Comparison of ENCODE assay signal across 13 cellular contexts in genomic region chr3:156615592-156616173, GRCh38. TPM values are rescaled to one million over a fixed set of nuclear protein-coding genes. Genes with fewer than 3 reads are reported as not detected.
A peak's percentile ranks its signal among the peaks of the same experiment; 100 is the strongest.
DNase-seq lines count a peak whose midpoint lies in the region; ATAC-seq, FAIRE-seq and TF ChIP-seq lines count a peak whose summit lies in the region.
"Had no signal": no experiment of that assay in that cellular context is flagged by ENCODE, and none has a peak within 500 bp of the region (broad histone marks: within the 10 kb centered on the region; RNA-seq: fewer than 3 reads in every experiment).

No MANE protein-coding gene starts in this region.

- no peak overlapping the region for H3K23ac ChIP-seq in neuronal stem cell (ENCODE audit: low read depth, low read length, poor library complexity)

- no peaks in the 10 kb centered on the region for H4K20me1 ChIP-seq in PC-3 (ENCODE audit: low read length)

- H3K4me3 ChIP-seq in PC-3 (ENCODE audit: low read length) (no peak overlapping the region), epithelial cell of esophagus (ENCODE audit: low read length) (no peak overlapping the region), neuronal stem cell (ENCODE audit: low read length in 2 of 2) (no peak overlapping the region), lower leg skin (ENCODE audit: low read depth, poor library complexity, severe bottlenecking) (no peak overlapping the region)

- H3K27ac ChIP-seq in PC-3 (ENCODE audit: low read length) (no peak overlapping the region), neuronal stem cell (replicated peaks; ENCODE audit: low read length) (no peak overlapping the region)

- H4K91ac ChIP-seq in neuronal stem cell (ENCODE audit: low read depth, low read length, poor library complexity) = no peak overlapping the region

- no peak overlapping the region for H3K14ac ChIP-seq in neuronal stem cell (ENCODE audit: low read length)

- CTCF ChIA-PET in PC-3 (lab: Charles Lee) = no interaction called here

- peak; percentile 59 for DNase-seq in GM03348 (ENCODE audit: low spot score)
- DNase-seq in PC-3 = peak; percentile 45
- peak; percentile 51 for DNase-seq in epithelial cell of esophagus (ENCODE audit: low read depth)
- DNase-seq in neuronal stem cell (ENCODE audit: low spot score) = no peak
- no peak for DNase-seq in lower leg skin (ENCODE audit: low spot score in 2 of 2)
- no peak for DNase-seq in stimulated activated CD8-positive, alpha-beta memory T cell treated with anti-CD3 and anti-CD28 coated beads, Interleukin-4, amount 100 ng/mL, for 48 hours
- DNase-seq in GM12892 (ENCODE audit: insufficient read length) = no peak
- no peak for DNase-seq in mucosa of gallbladder (ENCODE audit: low spot score)
- DNase-seq: activated B cell treated with CpG ODN at 0.5 μM for 24 hours; NCI-H345; stimulated activated CD4-positive, alpha-beta T cell treated with anti-CD3 and anti-CD28 coated beads, Interleukin-2, amount 100 ng/mL, for 24 hours had no signal

- H3K27me3 ChIP-seq in PC-3 (ENCODE audit: low read length) (no peaks in the 10 kb centered on the region), neuronal stem cell (ENCODE audit: control insufficient read depth in 3 of 3, insufficient read depth in 3 of 3, low read depth in 1 of 3, low read length in 3 of 3) (no peaks in the 10 kb centered on the region)

- ATAC-seq in PC-3 = peak; percentile 24; the same call in 1 of the 2 replicates
- ATAC-seq: left lobe of liver had no signal

- H3K79me1 ChIP-seq in neuronal stem cell (ENCODE audit: low read depth, low read length) = no peaks in the 10 kb centered on the region

- H3K36me3 ChIP-seq in PC-3 (ENCODE audit: low read depth, low read length) (no peaks in the 10 kb centered on the region), neuronal stem cell (replicated peaks in 1 of 2; ENCODE audit: control insufficient read depth in 2 of 2, insufficient read depth in 2 of 2, low read length in 2 of 2) (no peaks in the 10 kb centered on the region)

- no peak overlapping the region for H2BK15ac ChIP-seq in neuronal stem cell (ENCODE audit: low read length)

- no peak overlapping the region for H2BK5ac ChIP-seq in neuronal stem cell (ENCODE audit: low read length)

- H3K9me2 ChIP-seq in PC-3 (replicated peaks; ENCODE audit: low read length) = no peaks in the 10 kb centered on the region

- intact Hi-C loops in PC-3 (cut with micrococcal nuclease) = no loop called here
- intact Hi-C loops in lower leg skin (cut with DNase I; ENCODE audit: low total_unique reads) = no loop called here

- FAIRE-seq in GM12892 (lab: Jason Lieb, UNC) = no peak
- FAIRE-seq: colon had no signal

- H2BK120ac ChIP-seq in neuronal stem cell (ENCODE audit: low read depth, low read length) = no peak overlapping the region

- no peak overlapping the region for H4K8ac ChIP-seq in neuronal stem cell (ENCODE audit: low read depth, low read length)

- no peak overlapping the region for H3K4me2 ChIP-seq in PC-3 (ENCODE audit: low read length)
- H3K4me2 ChIP-seq in neuronal stem cell (ENCODE audit: insufficient read depth, low read length, poor library complexity, severe bottlenecking) = no peak overlapping the region

- no peak overlapping the region for H3K18ac ChIP-seq in neuronal stem cell (ENCODE audit: low read length)

- TF ChIP-seq POLR2A in lower leg skin (IDR thresholded peaks at IDR 0.05) = no peak
- no peak for TF ChIP-seq POLR2A in GM12892 (IDR thresholded peaks at IDR 0.05; ENCODE audit: low read depth, low read length)

- H3K9me3 ChIP-seq in PC-3 (ENCODE audit: low read length) (no peaks in the 10 kb centered on the region), neuronal stem cell (replicated peaks in 1 of 2; ENCODE audit: control insufficient read depth in 2 of 2, insufficient read depth in 1 of 2, low read depth in 1 of 2, low read length in 2 of 2) (no peaks in the 10 kb centered on the region)

- TF ChIP-seq CTCF in PC-3 (conservative IDR thresholded peaks at IDR 0.05; ENCODE audit: low read depth, low read length) (no peak), epithelial cell of esophagus (IDR thresholded peaks at IDR 0.05; ENCODE audit: insufficient read depth, low read depth, low read length, missing control alignments) (no peak), lower leg skin (IDR thresholded peaks at IDR 0.05) (no peak)

- H2AFZ ChIP-seq in PC-3 (ENCODE audit: low read length) = no peak overlapping the region
- peak overlapping the region; percentile 74 for H2AFZ ChIP-seq in neuronal stem cell (ENCODE audit: low read length)

- H3K4me1 ChIP-seq in PC-3 (ENCODE audit: insufficient read depth, low read length) (peaks cover 14% of the 10 kb centered on the region), neuronal stem cell (ENCODE audit: control insufficient read depth in 2 of 2, insufficient read depth in 1 of 2, low read depth in 1 of 2, low read length in 2 of 2) (peaks cover 1 to 6% of the 10 kb centered on the region in 2 donors)

- no TSS peak for BruUV-seq in PC-3 (replicated peaks; lab: Mats Ljungman, UMichigan)

- no peak overlapping the region for H2BK12ac ChIP-seq in neuronal stem cell (ENCODE audit: low read length)

- no peaks in the 10 kb centered on the region for H3F3A ChIP-seq in PC-3 (ENCODE audit: low read length, unreplicated experiment)

- no peak overlapping the region for H3K4ac ChIP-seq in neuronal stem cell (ENCODE audit: low read length)

- no peak overlapping the region for H3K9ac ChIP-seq in PC-3 (ENCODE audit: low read length)
- H3K9ac ChIP-seq in neuronal stem cell (ENCODE audit: low read depth, low read length, poor library complexity) = no peak overlapping the region

- POLR2A ChIA-PET in PC-3 (lab: Charles Lee; ENCODE audit: unreplicated experiment) = no interaction called here

- no CpG with 5 or more reads among the region's 1 CpG for WGBS in neuronal stem cell (ENCODE audit: extremely low coverage in 2 of 2, insufficient read length in 2 of 2, insufficient replicate concordance in 1 of 2), 2 donors
- 25 to 61% methylated on average over 1 of the region's 1 CpG for WGBS in lower leg skin, 2 donors

- no peaks in the 10 kb centered on the region for H3K79me2 ChIP-seq in PC-3 (ENCODE audit: low read length)

- H2AK5ac ChIP-seq in neuronal stem cell (ENCODE audit: low read depth, low read length) = no peak overlapping the region

RNA-seq across cellular contexts. Expression of gene TIPARP, which starts 58.7 kb away (rescaled TPM):
- 84.7 and 85.5 TPM in 2 replicates for total RNA-seq in PC-3 (2014; rRNA removed)
- 4.3 TPM for polyA plus RNA-seq in neuronal stem cell (2013, experiment 1 of 2)
- 4.8 TPM for polyA plus RNA-seq in neuronal stem cell (2013, experiment 2 of 2)
- total RNA-seq in lower leg skin = 10 to 100 TPM; 59.1 to 70.3 (median 68.5) TPM
- polyA plus RNA-seq in GM12892 (2012; ENCODE audit: missing spikeins) = 29.5 TPM
- total RNA-seq in mucosa of gallbladder = 28.5 TPM

Comparison
In these comparisons a context has a peak if more than half of its experiments do, and no peak if none do; other contexts are left out.
1. DNase-seq: peak in GM03348 (single experiment), PC-3 (single experiment) and epithelial cell of esophagus (single experiment); none in neuronal stem cell (single experiment), lower leg skin (0 of 2), stimulated activated CD8-positive, alpha-beta memory T cell treated with anti-CD3 and anti-CD28 coated beads, Interleukin-4, amount 100 ng/mL, for 48 hours (single experiment), GM12892 (single experiment) and mucosa of gallbladder (single experiment).